ENCODE assay signal across 24 cellular contexts in the genomic region with DNA sequence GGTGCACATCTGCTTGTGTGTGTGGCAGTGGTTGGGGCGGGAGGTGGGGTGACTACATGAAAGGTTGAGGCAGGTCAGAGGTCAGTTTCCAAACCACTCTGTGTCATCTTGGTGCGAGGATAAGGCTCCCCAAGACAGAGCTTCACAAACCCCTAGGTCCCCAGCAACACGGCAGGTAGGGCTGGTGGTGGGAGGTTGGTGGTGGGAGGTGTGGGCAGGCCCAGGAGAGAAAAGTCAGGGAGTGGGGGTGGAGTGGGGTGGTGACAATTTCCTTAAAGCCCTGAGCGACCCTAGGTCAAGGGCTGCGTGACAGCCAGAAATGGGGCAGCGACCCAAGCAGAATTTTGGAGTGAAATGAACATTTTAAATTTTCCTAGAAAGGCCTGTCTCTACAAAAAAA. TPM values are rescaled to one million over a fixed set of nuclear protein-coding genes. Genes with fewer than 3 reads are reported as not detected.
DNase-seq lines count a peak whose midpoint lies in the region; ATAC-seq, FAIRE-seq and TF ChIP-seq lines count a peak whose summit lies in the region.
"Had no signal": no experiment of that assay in that cellular context is flagged by ENCODE, and none has a peak within 500 bp of the region (broad histone marks: within the 10 kb centered on the region; RNA-seq: fewer than 3 reads in every experiment).

No MANE protein-coding gene starts in this region.

- H4K20me1 ChIP-seq in K562 (replicated peaks; ENCODE audit: control insufficient read depth, insufficient read depth, low read length): no peaks in the 10 kb centered on the region
- H4K20me1 ChIP-seq: BLaER1 had no signal

- no peaks in the 10 kb centered on the region for H3K9me3 Mint-ChIP-seq in activated CD8-positive, alpha-beta memory T cell treated with anti-CD3 and anti-CD28 coated beads, Interleukin-2, amount 10 ng/mL, durations not matched to agents 7 days and 5 days (ENCODE audit: low read depth)
- H3K9me3 Mint-ChIP-seq: CD8-positive, alpha-beta T cell; HFFc6 had no signal

- H3K27ac Mint-ChIP-seq in activated CD8-positive, alpha-beta memory T cell treated with anti-CD3 and anti-CD28 coated beads, Interleukin-2, amount 10 ng/mL, durations not matched to agents 7 days and 5 days: no peak overlapping the region
- H3K27ac Mint-ChIP-seq: CD14-positive monocyte; CD8-positive, alpha-beta T cell; HFFc6 had no signal

- no peak overlapping the region for H3K4me3 Mint-ChIP-seq in activated CD8-positive, alpha-beta memory T cell treated with anti-CD3 and anti-CD28 coated beads, Interleukin-2, amount 10 ng/mL, durations not matched to agents 7 days and 5 days
- H3K4me3 Mint-ChIP-seq: CD14-positive monocyte; CD8-positive, alpha-beta T cell; HFFc6; IgD-negative memory B cell had no signal

- BruUV-seq in K562 (replicated peaks; lab: Mats Ljungman, UMichigan): no TSS peak

- in situ Hi-C loops in K562 (cut with MboI): no loop called here

- peak overlapping the region in 1 of 2 experiments; percentile 74; a peak in 1 of 4 replicates for H3K9ac ChIP-seq in K562 (ENCODE audit: insufficient read depth in 1 of 2, low read depth in 2 of 2, low read length in 2 of 2)
- H3K9ac ChIP-seq: BLaER1, GM23248 had no signal

- no peaks in the 10 kb centered on the region for H3K36me3 Mint-ChIP-seq in activated CD8-positive, alpha-beta memory T cell treated with anti-CD3 and anti-CD28 coated beads, Interleukin-2, amount 10 ng/mL, durations not matched to agents 7 days and 5 days
- H3K36me3 Mint-ChIP-seq: CD8-positive, alpha-beta T cell had no signal

- H3K4me3 ChIP-seq in K562 (no peak overlapping the region), lung (no peak overlapping the region)
- H3K4me3 ChIP-seq: BLaER1, GM23248 had no signal

- 49% methylated on average over 6 of the region's 6 CpGs for WGBS in K562 (ENCODE audit: insufficient coverage, low coverage, missing lambda C conversion rate)
- 95% methylated on average over 6 of the region's 6 CpGs for WGBS in lung, 2 donors

- no peak for TF ChIP-seq POLR2A in K562 (conservative IDR thresholded peaks at IDR 0.05)

- no peaks in the 10 kb centered on the region for H3K9me1 ChIP-seq in K562 (ENCODE audit: control insufficient read depth, insufficient read depth, low read length)

- H3K27me3 ChIP-seq in K562 (ENCODE audit: control insufficient read depth in 2 of 2, insufficient read depth in 2 of 2, low read length in 2 of 2) (no peaks in the 10 kb centered on the region), lung (ENCODE audit: control insufficient read depth, insufficient read depth) (no peaks in the 10 kb centered on the region)
- H3K27me3 ChIP-seq: BLaER1 had no signal

- H3K36me3 ChIP-seq in K562 (ENCODE audit: control insufficient read depth, insufficient read depth, low read length): no peaks in the 10 kb centered on the region
- no peaks in the 10 kb centered on the region for H3K36me3 ChIP-seq in lung (ENCODE audit: control insufficient read depth in 2 of 2, insufficient read depth in 2 of 2, low read length in 2 of 2)
- H3K36me3 ChIP-seq: BLaER1 had no signal

- H3K79me2 ChIP-seq in K562 (ENCODE audit: control insufficient read depth, insufficient read depth, low read length): no peaks in the 10 kb centered on the region

- FAIRE-seq in K562 (lab: Jason Lieb, UNC): no peak
- FAIRE-seq: GM12891, GM18507, HepG2 had no signal

- no peaks in the 10 kb centered on the region for H3K9me3 ChIP-seq in K562 (replicated peaks; ENCODE audit: control insufficient read depth, insufficient read depth, low read depth, low read length)
- no peaks in the 10 kb centered on the region for H3K9me3 ChIP-seq in lung (ENCODE audit: control insufficient read depth in 2 of 2, insufficient read depth in 1 of 2, low read length in 1 of 2)

- H2AFZ ChIP-seq in K562 (ENCODE audit: low read depth, low read length): peak overlapping the region; percentile 57
- H2AFZ ChIP-seq: GM23248 had no signal

- POLR2A ChIA-PET in K562 (lab: Yijun Ruan, JAX): interaction anchor here (0.6 to 1.0 kb wide), 2 partner anchors 9 to 596 kb away, joined by 3 read pairs; no protein-coding TSS in a partner anchor

- H3K27ac ChIP-seq in K562 (ENCODE audit: extremely low read depth, low read depth, low read length) (no peak overlapping the region), lung (ENCODE audit: low read depth in 1 of 2, low read length in 1 of 2) (no peak overlapping the region)
- H3K27ac ChIP-seq: BLaER1, GM23248 had no signal

- intact Hi-C loops in K562 (cut with micrococcal nuclease): no loop called here

- ATAC-seq in activated CD8-positive, alpha-beta memory T cell treated with anti-CD3 and anti-CD28 coated beads, Interleukin-2, amount 10 ng/mL, durations not matched to agents 7 days and 5 days: no peak
- ATAC-seq in K562 (no peak; the same call in 2 of the 3 replicates), lung (ENCODE audit: insufficient read depth, low FRiP score) (no peak), HG02938 (IDR thresholded peaks at IDR 0.05; ENCODE audit: unreplicated experiment) (no peak)
- ATAC-seq: CD8-positive, alpha-beta T cell had no signal

- TF ChIP-seq RAD21 in K562 (CRISPR knock-in tag; conservative IDR thresholded peaks at IDR 0.05 in 1 of 2, IDR thresholded peaks at IDR 0.05 in 1 of 2): no peak

- H3K4me2 ChIP-seq in K562 (ENCODE audit: insufficient read depth, low read length): no peak overlapping the region
- H3K4me2 ChIP-seq: BLaER1 had no signal

- H3K27me3 Mint-ChIP-seq in activated CD8-positive, alpha-beta memory T cell treated with anti-CD3 and anti-CD28 coated beads, Interleukin-2, amount 10 ng/mL, durations not matched to agents 7 days and 5 days: no peaks in the 10 kb centered on the region

- peaks cover 13 to 18% of the 10 kb centered on the region in 2 experiments; a peak in 4 of 5 replicates for H3K4me1 ChIP-seq in K562 (replicated peaks in 1 of 2; ENCODE audit: control insufficient read depth in 2 of 2, insufficient read depth in 2 of 2, low read length in 2 of 2)
- H3K4me1 ChIP-seq in lung (ENCODE audit: control insufficient read depth in 2 of 2, insufficient read depth in 2 of 2, low read length in 2 of 2): no peaks in the 10 kb centered on the region

- CTCF ChIA-PET in activated CD8-positive, alpha-beta memory T cell treated with anti-CD3 and anti-CD28 coated beads, Interleukin-2, amount 10 ng/mL, durations not matched to agents 7 days and 5 days (lab: Charles Lee): no interaction called here
- CTCF ChIA-PET in K562 (lab: Yijun Ruan, JAX; ENCODE audit: low intra/inter-chr PET ratio): no interaction called here

- peaks cover 7% of the 10 kb centered on the region for H3K4me1 Mint-ChIP-seq in activated CD8-positive, alpha-beta memory T cell treated with anti-CD3 and anti-CD28 coated beads, Interleukin-2, amount 10 ng/mL, durations not matched to agents 7 days and 5 days

- TF ChIP-seq CTCF in K562 (IDR thresholded peaks at IDR 0.05 in 2 of 3, conservative IDR thresholded peaks at IDR 0.05 in 1 of 3; ENCODE audit: insufficient read depth in 2 of 3, low read depth in 1 of 3, low read length in 3 of 3) (no peak), lung (IDR thresholded peaks at IDR 0.05; ENCODE audit: control extremely low read depth, extremely low read depth) (no peak)

- DNase-seq in activated CD8-positive, alpha-beta memory T cell treated with anti-CD3 and anti-CD28 coated beads for 24 hours: peak; percentile 21
- DNase-seq in activated CD8-positive, alpha-beta memory T cell treated with anti-CD3 and anti-CD28 coated beads, Interleukin-2, amount 10 ng/mL, durations not matched to agents 7 days and 5 days: no peak
- DNase-seq in K562 (ENCODE audit: extremely low read depth in 1 of 4, low spot score in 3 of 4) (peak in 1 of 4 experiments; percentile 40), lung (ENCODE audit: low spot score) (peak; percentile 10), ureter (ENCODE audit: low spot score) (no peak)
- no peak for DNase-seq in activated CD4-positive, alpha-beta T cell treated with anti-CD3 and anti-CD28 coated beads for 4 hours
- DNase-seq: DMS 273 treated with DMSO at 0.1 percent for 48 hours, DMS53, EL, HCEC 1CT, HFFc6 had no signal

- TF ChIP-seq EP300 in K562 (IDR thresholded peaks at IDR 0.05; ENCODE audit: low read length): no peak

RNA-seq across cellular contexts. Expression of a gene that starts 1.6 kb away (rescaled TPM):
- total RNA-seq in activated CD8-positive, alpha-beta memory T cell treated with anti-CD3 and anti-CD28 coated beads, Interleukin-2, amount 10 ng/mL, durations not matched to agents 7 days and 5 days: not detected
- not detected in 2 replicates for total RNA-seq in K562 (2011; cell fraction: chromatin; rRNA removed; ENCODE audit: low replicate concordance)
- total RNA-seq in K562 (2011; cell fraction: nucleolus; rRNA removed): not detected in 2 replicates
- not detected in 2 replicates for total RNA-seq in K562 (2011; cell fraction: nucleoplasm; rRNA removed)
- total RNA-seq in K562 (2014; rRNA removed) (not detected in 2 replicates), K562 (2014; rRNA removed; fragmentation: Illumina TruSeq; extraction: Trizol) (not detected in 2 replicates), K562 (2015; rRNA removed; fragmentation: Illumina TruSeq; extraction: Trizol) (not detected in 2 replicates), K562 (2021) (not detected in 2 replicates), lung (not detected), ureter (not detected)
- polyA plus RNA-seq in K562 (2011; rRNA removed) (not detected in 2 replicates), K562 (2014; fragmentation: Illumina TruSeq; extraction: Trizol) (not detected in 2 replicates), K562 (2014; fragmentation: Nextera tagmentation; extraction: Ambion mirVana) (not detected), K562 (2014; rRNA removed) (not detected in 2 replicates), lung (not detected)
- not detected in 2 replicates for polyA plus RNA-seq in K562 (2011; cell fraction: cytosol; rRNA removed)
- not detected in 2 replicates for polyA plus RNA-seq in K562 (2011; cell fraction: nucleus; rRNA removed)
- polyA plus RNA-seq in K562 (2012): not detected in 2 replicates
- polyA minus RNA-seq in K562 (2011; rRNA and poly(A)+ RNA removed): not detected in 2 replicates
- polyA minus RNA-seq in K562 (2011; cell fraction: cytosol; rRNA and poly(A)+ RNA removed): not detected in 2 replicates
- polyA minus RNA-seq in K562 (2011; cell fraction: nucleus; rRNA and poly(A)+ RNA removed): not detected in 2 replicates
- total RNA-seq: A673; CD8-positive, alpha-beta T cell; G401; GM23248; H4; HepG2; HFFc6 had no signal
- polyA plus RNA-seq: AG04450, CD14-positive monocyte, GM23248, HepG2, IgD-negative memory B cell had no signal

RNA-seq across cellular contexts. Expression of a gene that starts 20.8 kb away (rescaled TPM):
- 10 to 100 TPM in 1 of 2 experiments, 1 to 10 TPM in 1; 9.3 to 25.9 TPM for total RNA-seq in activated CD8-positive, alpha-beta memory T cell treated with anti-CD3 and anti-CD28 coated beads, Interleukin-2, amount 10 ng/mL, durations not matched to agents 7 days and 5 days
- total RNA-seq in K562 (2011; cell fraction: chromatin; rRNA removed; ENCODE audit: low replicate concordance): 28.4 and 48.4 TPM in 2 replicates
- 26.5 and 27.3 TPM in 2 replicates for total RNA-seq in K562 (2011; cell fraction: nucleolus; rRNA removed)
- 18.5 and 26.3 TPM in 2 replicates for total RNA-seq in K562 (2011; cell fraction: nucleoplasm; rRNA removed)
- total RNA-seq in K562 (2014; rRNA removed) (10.1 and 12.0 TPM in 2 replicates), K562 (2014; rRNA removed; fragmentation: Illumina TruSeq; extraction: Trizol) (4.9 and 5.8 TPM in 2 replicates), K562 (2015; rRNA removed; fragmentation: Illumina TruSeq; extraction: Trizol) (9.2 and 10.7 TPM in 2 replicates), K562 (2021) (12.1 and 18.2 TPM in 2 replicates), lung (10 to 100 TPM; 28.0 to 47.8 TPM), ureter (27.9 TPM)
- polyA plus RNA-seq in K562 (2011; rRNA removed) (12.9 and 15.0 TPM in 2 replicates), K562 (2014; fragmentation: Illumina TruSeq; extraction: Trizol) (7.7 and 9.8 TPM in 2 replicates), K562 (2014; fragmentation: Nextera tagmentation; extraction: Ambion mirVana) (1 to 10 TPM; 1.9 to 2.1 TPM), K562 (2014; rRNA removed) (11.9 and 17.4 TPM in 2 replicates), lung (10 to 100 TPM; 11.3 to 15.1 TPM)
- polyA plus RNA-seq in K562 (2011; cell fraction: cytosol; rRNA removed): 18.4 and 21.1 TPM in 2 replicates
- 69.8 and 70.6 TPM in 2 replicates for polyA plus RNA-seq in K562 (2011; cell fraction: nucleus; rRNA removed)
- polyA plus RNA-seq in K562 (2012): 8.7 and 11.6 TPM in 2 replicates
- 8.4 and 9.3 TPM in 2 replicates for polyA minus RNA-seq in K562 (2011; rRNA and poly(A)+ RNA removed)
- polyA minus RNA-seq in K562 (2011; cell fraction: cytosol; rRNA and poly(A)+ RNA removed): 8.6 and 9.1 TPM in 2 replicates
- polyA minus RNA-seq in K562 (2011; cell fraction: nucleus; rRNA and poly(A)+ RNA removed): 15.2 and 24.0 TPM in 2 replicates

Comparison
In these comparisons a context has a peak if more than half of its experiments do, and no peak if none do; other contexts are left out.
1. DNase-seq: peak in activated CD8-positive, alpha-beta memory T cell treated with anti-CD3 and anti-CD28 coated beads for 24 hours (single experiment) and lung (single experiment); none in activated CD8-positive, alpha-beta memory T cell treated with anti-CD3 and anti-CD28 coated beads, Interleukin-2, amount 10 ng/mL, durations not matched to agents 7 days and 5 days (single experiment), ureter (single experiment) and activated CD4-positive, alpha-beta T cell treated with anti-CD3 and anti-CD28 coated beads for 4 hours (0 of 2).